ENCODE assay signal across 8 cellular contexts in genomic region chr11:117045196-117045595, GRCh38. TPM values are rescaled to one million over a fixed set of nuclear protein-coding genes. Genes with fewer than 3 reads are reported as not detected.
A peak's percentile ranks its signal among the peaks of the same experiment; 100 is the strongest.
DNase-seq lines count a peak whose midpoint lies in the region; ATAC-seq, FAIRE-seq and TF ChIP-seq lines count a peak whose summit lies in the region.

No MANE protein-coding gene starts in this region.

- H3K4me3 ChIP-seq in K562 (no peak overlapping the region), thyroid gland (replicated peaks in 1 of 3) (no peak overlapping the region), suprapubic skin (no peak overlapping the region)

- in situ Hi-C loops in K562 (cut with MboI): no loop called here

- no peak for DNase-seq in activated naive CD4-positive, alpha-beta T cell treated with Interleukin-2 at 50 U/mL for 16 hours
- peak in 2 of 4 experiments; percentile 23 to 24 for DNase-seq in K562 (ENCODE audit: extremely low read depth in 1 of 4, low spot score in 3 of 4)
- DNase-seq in kidney tubule cell (ENCODE audit: low spot score): peak; percentile 82
- no peak for DNase-seq in thyroid gland
- no peak for DNase-seq in suprapubic skin (ENCODE audit: low spot score in 2 of 2)
- no peak for DNase-seq in NCI-H187 (lab: John Stamatoyannopoulos, UW)
- DNase-seq in DMS53 treated with DMSO at 0.1 percent for 48 hours (lab: John Stamatoyannopoulos, UW; ENCODE audit: unreplicated experiment): no peak

- peak overlapping the region; percentile 47 for H3K27ac Mint-ChIP-seq in activated naive CD4-positive, alpha-beta T cell treated with anti-CD3 and anti-CD28 coated beads, Interleukin-2, amount 50 U/mL, for 24 hours

- H3K9me3 ChIP-seq in K562 (replicated peaks; ENCODE audit: control insufficient read depth, insufficient read depth, low read depth, low read length) (no peaks in the 10 kb centered on the region), thyroid gland (no peaks in the 10 kb centered on the region), suprapubic skin (no peaks in the 10 kb centered on the region)

- TF ChIP-seq EP300 in K562 (IDR thresholded peaks at IDR 0.05; ENCODE audit: low read length) (no peak), suprapubic skin (IDR thresholded peaks at IDR 0.05) (no peak)

- no peak overlapping the region for H3K4me2 ChIP-seq in K562 (ENCODE audit: insufficient read depth, low read length)

- H3K4me1 Mint-ChIP-seq in activated naive CD4-positive, alpha-beta T cell treated with anti-CD3 and anti-CD28 coated beads, Interleukin-2, amount 50 U/mL, for 24 hours: peaks cover 67% of the 10 kb centered on the region

- BruUV-seq in K562 (replicated peaks; lab: Mats Ljungman, UMichigan): no TSS peak

- TF ChIP-seq CTCF in K562 (IDR thresholded peaks at IDR 0.05 in 2 of 3, conservative IDR thresholded peaks at IDR 0.05 in 1 of 3; ENCODE audit: insufficient read depth in 2 of 3, low read depth in 1 of 3, low read length in 3 of 3) (no peak), thyroid gland (IDR thresholded peaks at IDR 0.05) (no peak), suprapubic skin (IDR thresholded peaks at IDR 0.05) (no peak)

- POLR2A ChIA-PET in K562 (lab: Yijun Ruan, JAX): interaction anchor here (1.6 kb wide), 1 partner anchor 28 kb away, joined by 4 read pairs; no protein-coding TSS in a partner anchor

- H3K79me2 ChIP-seq in K562 (ENCODE audit: control insufficient read depth, insufficient read depth, low read length): peaks cover 31% of the 10 kb centered on the region

- H3K27ac ChIP-seq in K562 (ENCODE audit: extremely low read depth, low read depth, low read length) (no peak overlapping the region), thyroid gland (peak overlapping the region; percentile 23 to 62 (median 26)), suprapubic skin (no peak overlapping the region)

- H3K4me1 ChIP-seq in K562 (replicated peaks in 1 of 2; ENCODE audit: control insufficient read depth in 2 of 2, insufficient read depth in 2 of 2, low read length in 2 of 2) (peaks cover 0 to 4% of the 10 kb centered on the region in 2 experiments; a peak in 1 of 5 replicates), thyroid gland (peaks cover 29 to 38% of the 10 kb centered on the region in 2 donors), suprapubic skin (peaks cover 49% of the 10 kb centered on the region)

- H3K36me3 Mint-ChIP-seq in activated naive CD4-positive, alpha-beta T cell treated with anti-CD3 and anti-CD28 coated beads, Interleukin-2, amount 50 U/mL, for 24 hours: peaks cover 3% of the 10 kb centered on the region

- no peak overlapping the region for H3K9ac ChIP-seq in K562 (ENCODE audit: insufficient read depth in 1 of 2, low read depth in 2 of 2, low read length in 2 of 2)

- H3K4me3 Mint-ChIP-seq in activated naive CD4-positive, alpha-beta T cell treated with anti-CD3 and anti-CD28 coated beads, Interleukin-2, amount 50 U/mL, for 24 hours: no peak overlapping the region

- H3K9me3 Mint-ChIP-seq in activated naive CD4-positive, alpha-beta T cell treated with anti-CD3 and anti-CD28 coated beads, Interleukin-2, amount 50 U/mL, for 24 hours: no peaks in the 10 kb centered on the region

- no peaks in the 10 kb centered on the region for H3K27me3 Mint-ChIP-seq in activated naive CD4-positive, alpha-beta T cell treated with anti-CD3 and anti-CD28 coated beads, Interleukin-2, amount 50 U/mL, for 24 hours

- no peak for FAIRE-seq in K562 (lab: Jason Lieb, UNC)

- H3K27me3 ChIP-seq in K562 (ENCODE audit: control insufficient read depth in 2 of 2, insufficient read depth in 2 of 2, low read length in 2 of 2) (no peaks in the 10 kb centered on the region), thyroid gland (no peaks in the 10 kb centered on the region), suprapubic skin (no peaks in the 10 kb centered on the region)

- no peak overlapping the region for H2AFZ ChIP-seq in K562 (ENCODE audit: low read depth, low read length)

- H4K20me1 ChIP-seq in K562 (replicated peaks; ENCODE audit: control insufficient read depth, insufficient read depth, low read length): no peaks in the 10 kb centered on the region

- CTCF ChIA-PET in K562 (lab: Yijun Ruan, JAX; ENCODE audit: low intra/inter-chr PET ratio): no interaction called here

- intact Hi-C loops in K562 (cut with micrococcal nuclease) (no loop called here), thyroid gland (cut with DNase I) (no loop called here)

- no peak for TF ChIP-seq RAD21 in K562 (CRISPR knock-in tag; conservative IDR thresholded peaks at IDR 0.05 in 1 of 2, IDR thresholded peaks at IDR 0.05 in 1 of 2)

- peak; percentile 82 for ATAC-seq in K562

- H3K36me3 ChIP-seq in K562 (ENCODE audit: control insufficient read depth, insufficient read depth, low read length) (no peaks in the 10 kb centered on the region), thyroid gland (no peaks in the 10 kb centered on the region), suprapubic skin (no peaks in the 10 kb centered on the region)

- WGBS in K562 (ENCODE audit: insufficient coverage, low coverage, missing lambda C conversion rate): 52% methylated on average over 5 of the region's 5 CpGs
- 47 to 54% methylated on average over 5 of the region's 5 CpGs for WGBS in thyroid gland, 2 donors
- 32% methylated on average over 5 of the region's 5 CpGs for WGBS in suprapubic skin

- no peak for TF ChIP-seq POLR2A in K562 (conservative IDR thresholded peaks at IDR 0.05)
- TF ChIP-seq POLR2A in thyroid gland (IDR thresholded peaks at IDR 0.05): no peak
- TF ChIP-seq POLR2A in suprapubic skin (IDR thresholded peaks at IDR 0.05): no peak

- H3K9me1 ChIP-seq in K562 (ENCODE audit: control insufficient read depth, insufficient read depth, low read length): no peaks in the 10 kb centered on the region

TF ChIP-seq in K562, 482 proteins besides CTCF, POLR2A, EP300 and RAD21:
- no peak for TF ChIP-seq RBM22 (IDR thresholded peaks at IDR 0.05; ENCODE audit: low read depth, low read length, poor library complexity, severe bottlenecking)
- TF ChIP-seq PML (IDR thresholded peaks at IDR 0.05; ENCODE audit: low read length): no peak
- no peak for TF ChIP-seq IFI16 (CRISPR knock-in tag; IDR thresholded peaks at IDR 0.05)
- TF ChIP-seq MCM5 (IDR thresholded peaks at IDR 0.05; ENCODE audit: low read depth): no peak
- TF ChIP-seq FOXA1 (IDR thresholded peaks at IDR 0.05; ENCODE audit: borderline replicate concordance): no peak
- TF ChIP-seq NCOA4 (IDR thresholded peaks at IDR 0.05; ENCODE audit: partially characterized antibody): no peak
- no peak for TF ChIP-seq ZNF324 (CRISPR knock-in tag; IDR thresholded peaks at IDR 0.05)
- no peak for TF ChIP-seq ZFPM2 (CRISPR knock-in tag; IDR thresholded peaks at IDR 0.05)
- TF ChIP-seq KLF6 (CRISPR knock-in tag; IDR thresholded peaks at IDR 0.05; ENCODE audit: borderline replicate concordance): no peak
- no peak for TF ChIP-seq SP1 (CRISPR knock-in tag; IDR thresholded peaks at IDR 0.05)
- TF ChIP-seq CCNT2 (IDR thresholded peaks at IDR 0.05; ENCODE audit: borderline replicate concordance, extremely low read depth, insufficient read length, low read depth, low read length): no peak
- TF ChIP-seq HNRNPH1 (optimal IDR thresholded peaks at IDR 0.05; ENCODE audit: low read depth, low read length): no peak
- TF ChIP-seq CBX5 (IDR thresholded peaks at IDR 0.05; ENCODE audit: borderline replicate concordance, low read depth): no peak
- TF ChIP-seq NCOA6 (IDR thresholded peaks at IDR 0.05): no peak
- TF ChIP-seq SAP30 (IDR thresholded peaks at IDR 0.05; ENCODE audit: borderline replicate concordance, insufficient read depth, low read depth, low read length, poor library complexity, severe bottlenecking): no peak

RNA-seq across cellular contexts. Expression of gene SIK3, which starts 53.0 kb away (rescaled TPM):
- total RNA-seq in K562 (2011; cell fraction: chromatin; rRNA removed; ENCODE audit: low replicate concordance): 63.2 and 103 TPM in 2 replicates
- total RNA-seq in K562 (2011; cell fraction: nucleolus; rRNA removed): 30.0 and 38.4 TPM in 2 replicates
- total RNA-seq in K562 (2011; cell fraction: nucleoplasm; rRNA removed): 51.0 and 57.2 TPM in 2 replicates
- total RNA-seq in K562 (2014; rRNA removed) (8.4 and 9.5 TPM in 2 replicates), K562 (2014; rRNA removed; fragmentation: Illumina TruSeq; extraction: Trizol) (10.7 and 10.8 TPM in 2 replicates), K562 (2015; rRNA removed; fragmentation: Illumina TruSeq; extraction: Trizol) (7.6 and 8.5 TPM in 2 replicates), K562 (2021) (16.7 and 21.6 TPM in 2 replicates), thyroid gland (10 to 100 TPM; 46.0 to 86.3 (median 71.9) TPM), suprapubic skin (10 to 100 TPM; 31.6 to 60.8 (median 37.5) TPM)
- polyA plus RNA-seq in K562 (2011; rRNA removed) (6.1 and 7.3 TPM in 2 replicates), K562 (2014; fragmentation: Illumina TruSeq; extraction: Trizol) (12.2 and 14.0 TPM in 2 replicates), K562 (2014; fragmentation: Nextera tagmentation; extraction: Ambion mirVana) (1 to 10 TPM; 1.6 to 1.8 TPM), K562 (2014; rRNA removed) (8.0 and 8.9 TPM in 2 replicates)
- polyA plus RNA-seq in K562 (2011; cell fraction: cytosol; rRNA removed): 4.2 and 4.4 TPM in 2 replicates
- polyA plus RNA-seq in K562 (2011; cell fraction: nucleus; rRNA removed): 21.4 and 34.9 TPM in 2 replicates
- polyA plus RNA-seq in K562 (2012): 9.5 and 10.3 TPM in 2 replicates
- polyA minus RNA-seq in K562 (2011; rRNA and poly(A)+ RNA removed): 14.2 and 16.0 TPM in 2 replicates
- 6.6 and 9.6 TPM in 2 replicates for polyA minus RNA-seq in K562 (2011; cell fraction: cytosol; rRNA and poly(A)+ RNA removed)
- polyA minus RNA-seq in K562 (2011; cell fraction: nucleus; rRNA and poly(A)+ RNA removed): 22.2 and 28.9 TPM in 2 replicates

Comparison
In these comparisons a context has a peak if more than half of its experiments do, and no peak if none do; other contexts are left out.
1. H3K27ac ChIP-seq: peak in thyroid gland (3 of 3); none in K562 (single experiment) and suprapubic skin (single experiment).